In genomic region chr1:2209400-2210083, GRCh38 we compare ENCODE assay signal across 1 cellular context.
TF ChIP-seq lines count a peak whose summit lies in the region.

No MANE protein-coding gene starts in this region.

TF ChIP-seq in WTC11, 78 proteins besides CTCF, POLR2A, EP300 and RAD21 (continued from another document):
- TF ChIP-seq AFF4 (CRISPR knock-in tag; IDR thresholded peaks at IDR 0.05; ENCODE audit: borderline replicate concordance): no peak
- no peak for TF ChIP-seq NFATC4 (CRISPR knock-in tag; IDR thresholded peaks at IDR 0.05)
- no peak for TF ChIP-seq FOXP4 (CRISPR knock-in tag; IDR thresholded peaks at IDR 0.05)
- TF ChIP-seq TEAD1 (CRISPR knock-in tag; IDR thresholded peaks at IDR 0.05): no peak
- TF ChIP-seq NFE2L1 (CRISPR knock-in tag; IDR thresholded peaks at IDR 0.05): no peak
- no peak for TF ChIP-seq ZNF532 (CRISPR knock-in tag; IDR thresholded peaks at IDR 0.05; ENCODE audit: borderline replicate concordance)
- TF ChIP-seq FOXP1 (CRISPR knock-in tag; IDR thresholded peaks at IDR 0.05; ENCODE audit: borderline replicate concordance): no peak
- no peak for TF ChIP-seq CBFB (CRISPR knock-in tag; IDR thresholded peaks at IDR 0.05; ENCODE audit: low read depth)
- TF ChIP-seq ZNF281 (CRISPR knock-in tag; IDR thresholded peaks at IDR 0.05): no peak
- no peak for TF ChIP-seq TCF7 (CRISPR knock-in tag; IDR thresholded peaks at IDR 0.05; ENCODE audit: low read depth)
- TF ChIP-seq RORB (CRISPR knock-in tag; IDR thresholded peaks at IDR 0.05): no peak
- no peak for TF ChIP-seq NR2C2 (CRISPR knock-in tag; IDR thresholded peaks at IDR 0.05)
- no peak for TF ChIP-seq HMGA2 (CRISPR knock-in tag; IDR thresholded peaks at IDR 0.05)
- TF ChIP-seq ATF6 (CRISPR knock-in tag; IDR thresholded peaks at IDR 0.05): no peak
- TF ChIP-seq MXD4 (CRISPR knock-in tag; IDR thresholded peaks at IDR 0.05; ENCODE audit: borderline replicate concordance): no peak
